ENCODE assay signal across 28 cellular contexts in genomic region chr13:65368832-65369231, GRCh38.
"Had no signal": no experiment of that assay in that cellular context is flagged by ENCODE, and none has a peak within 500 bp of the region (broad histone marks: within the 10 kb centered on the region; RNA-seq: fewer than 3 reads in every experiment).

No MANE protein-coding gene starts in this region.

- H3K27ac Mint-ChIP-seq: stimulated activated effector memory CD8-positive, alpha-beta T cell treated with anti-CD3 and anti-CD28 coated beads, Interleukin-12 subunit alpha, Interleukin-12 subunit beta, amount 100 ng/mL, for 72 hours; stimulated activated memory B cell treated with anti-CD40 and anti-IgM and Interleukin-4, amounts not matched to agents 10 μg/mL and 1 μg/mL and 100 μg/mL, for 72 hours; stimulated activated naive B cell treated with anti-CD40 and anti-IgM and Interleukin-4, amounts not matched to agents 10 μg/mL and 1 μg/mL and 100 μg/mL, for 72 hours; stimulated activated naive CD8-positive, alpha-beta T cell treated with anti-CD3 and anti-CD28 coated beads, Interleukin-15, amount 100 ng/mL, for 72 hours; stimulated activated naive CD8-positive, alpha-beta T cell treated with anti-CD3 and anti-CD28 coated beads, Interleukin-15, Interleukin-2, amounts not matched to agents 100 ng/mL and 50 ng/mL, for 24 hours; type B pancreatic cell had no signal

- H3K4me1 ChIP-seq: suprapubic skin, testis, thyroid gland, tibial artery, tibial nerve, transverse colon, upper lobe of left lung, upper lobe of right lung, uterus, vagina had no signal

- H3K4me3 Mint-ChIP-seq: stimulated activated effector memory CD8-positive, alpha-beta T cell treated with anti-CD3 and anti-CD28 coated beads, Interleukin-12 subunit alpha, Interleukin-12 subunit beta, amount 100 ng/mL, for 72 hours; stimulated activated memory B cell treated with anti-CD40 and anti-IgM and Interleukin-4, amounts not matched to agents 10 μg/mL and 1 μg/mL and 100 μg/mL, for 72 hours; stimulated activated naive B cell treated with anti-CD40 and anti-IgM and Interleukin-4, amounts not matched to agents 10 μg/mL and 1 μg/mL and 100 μg/mL, for 72 hours; stimulated activated naive CD8-positive, alpha-beta T cell treated with anti-CD3 and anti-CD28 coated beads, Interleukin-15, amount 100 ng/mL, for 72 hours; stimulated activated naive CD8-positive, alpha-beta T cell treated with anti-CD3 and anti-CD28 coated beads, Interleukin-15, Interleukin-2, amounts not matched to agents 100 ng/mL and 50 ng/mL, for 24 hours; type B pancreatic cell had no signal

- H3K36me3 ChIP-seq: stomach, suprapubic skin, thoracic aorta, thyroid gland, tibial artery, tibial nerve, transverse colon, upper lobe of left lung, upper lobe of right lung, uterus, vagina had no signal

- H3K9me3 Mint-ChIP-seq: type B pancreatic cell had no signal

- DNase-seq: stimulated activated CD4-positive, alpha-beta T cell treated with anti-CD3 and anti-CD28 coated beads, Interleukin-2, amount 100 ng/mL, for 48 hours; stimulated activated CD4-positive, alpha-beta T cell treated with anti-CD3 and anti-CD28 coated beads, Interleukin-4, amount 100 ng/mL, for 1 hour; stimulated activated CD4-positive, alpha-beta T cell treated with anti-CD3 and anti-CD28 coated beads, Interleukin-4, amount 100 ng/mL, for 24 hours; stimulated activated CD4-positive, alpha-beta T cell treated with anti-CD3 and anti-CD28 coated beads, Interleukin-4, amount 100 ng/mL, for 4 hours; stimulated activated CD8-positive, alpha-beta memory T cell treated with anti-CD3 and anti-CD28 coated beads, Interleukin-4, amount 100 ng/mL, for 48 hours; stimulated activated naive B cell treated with anti-CD40 and anti-IgM and Interleukin-4, amounts not matched to agents 10 μg/mL and 1 μg/mL and 100 μg/mL, for 72 hours; stimulated activated naive CD4-positive, alpha-beta T cell; stimulated activated naive CD4-positive, alpha-beta T cell treated with Interleukin-2 at 50 U/mL for 16 hours; stimulated activated naive CD8-positive, alpha-beta T cell treated with anti-CD3 and anti-CD28 coated beads, Interleukin-15, amount 100 ng/mL, for 72 hours; stimulated activated naive CD8-positive, alpha-beta T cell treated with anti-CD3 and anti-CD28 coated beads, Interleukin-15, Interleukin-2, amounts not matched to agents 100 U/mL and 50 U/mL, for 24 hours; stomach; substantia nigra; testis; thyroid gland; tibial artery; transverse colon; trophoblast cell; upper lobe of left lung; upper lobe of right lung; uterus had no signal

- H3K27ac ChIP-seq: stomach, suprapubic skin, testis, thoracic aorta, thyroid gland, tibial artery, tibial nerve, transverse colon, upper lobe of left lung, upper lobe of right lung, uterus, vagina had no signal

- H3K36me3 Mint-ChIP-seq: stimulated activated effector memory CD8-positive, alpha-beta T cell treated with anti-CD3 and anti-CD28 coated beads, Interleukin-12 subunit alpha, Interleukin-12 subunit beta, amount 100 ng/mL, for 72 hours; stimulated activated memory B cell treated with anti-CD40 and anti-IgM and Interleukin-4, amounts not matched to agents 10 μg/mL and 1 μg/mL and 100 μg/mL, for 72 hours; stimulated activated naive B cell treated with anti-CD40 and anti-IgM and Interleukin-4, amounts not matched to agents 10 μg/mL and 1 μg/mL and 100 μg/mL, for 72 hours; type B pancreatic cell had no signal

- H3K4me1 Mint-ChIP-seq: stimulated activated effector memory CD8-positive, alpha-beta T cell treated with anti-CD3 and anti-CD28 coated beads, Interleukin-12 subunit alpha, Interleukin-12 subunit beta, amount 100 ng/mL, for 72 hours; stimulated activated memory B cell treated with anti-CD40 and anti-IgM and Interleukin-4, amounts not matched to agents 10 μg/mL and 1 μg/mL and 100 μg/mL, for 72 hours; stimulated activated naive B cell treated with anti-CD40 and anti-IgM and Interleukin-4, amounts not matched to agents 10 μg/mL and 1 μg/mL and 100 μg/mL, for 72 hours; stimulated activated naive CD8-positive, alpha-beta T cell treated with anti-CD3 and anti-CD28 coated beads, Interleukin-15, amount 100 ng/mL, for 72 hours had no signal

- H3K4me3 ChIP-seq: stomach, suprapubic skin, testis, thoracic aorta, thyroid gland, tibial artery, tibial nerve, transverse colon, upper lobe of left lung, upper lobe of right lung, uterus, vagina had no signal

- H3K27me3 ChIP-seq: stomach, suprapubic skin, testis, thyroid gland, tibial artery, tibial nerve, transverse colon, upper lobe of left lung, upper lobe of right lung, uterus, vagina had no signal

- H3K27me3 Mint-ChIP-seq: stimulated activated memory B cell treated with anti-CD40 and anti-IgM and Interleukin-4, amounts not matched to agents 10 μg/mL and 1 μg/mL and 100 μg/mL, for 72 hours; stimulated activated naive B cell treated with anti-CD40 and anti-IgM and Interleukin-4, amounts not matched to agents 10 μg/mL and 1 μg/mL and 100 μg/mL, for 72 hours; stimulated activated naive CD8-positive, alpha-beta T cell treated with anti-CD3 and anti-CD28 coated beads, Interleukin-15, amount 100 ng/mL, for 72 hours; stimulated activated naive CD8-positive, alpha-beta T cell treated with anti-CD3 and anti-CD28 coated beads, Interleukin-15, Interleukin-2, amounts not matched to agents 100 ng/mL and 50 ng/mL, for 24 hours; type B pancreatic cell had no signal

- H3K9me3 ChIP-seq: stomach, suprapubic skin, testis, thoracic aorta, thyroid gland, tibial artery, tibial nerve, transverse colon, upper lobe of left lung, upper lobe of right lung, uterus, vagina had no signal
